ENCODE assay signal across 15 cellular contexts in genomic region chr6:166620478-166621113, GRCh38. TPM values are rescaled to one million over a fixed set of nuclear protein-coding genes. Genes with fewer than 3 reads are reported as not detected.
DNase-seq lines count a peak whose midpoint lies in the region; ATAC-seq and TF ChIP-seq lines count a peak whose summit lies in the region.
"Had no signal": no experiment of that assay in that cellular context is flagged by ENCODE, and none has a peak within 500 bp of the region (broad histone marks: within the 10 kb centered on the region; RNA-seq: fewer than 3 reads in every experiment).

No MANE protein-coding gene starts in this region.

- H3K27me3 ChIP-seq in H9 (ENCODE audit: insufficient read depth, low read length) (no peaks in the 10 kb centered on the region; the same call in 1 of the 2 replicates), body of pancreas (no peaks in the 10 kb centered on the region), left ventricle myocardium inferior (ENCODE audit: low read depth) (no peaks in the 10 kb centered on the region), rectal smooth muscle tissue (ENCODE audit: control insufficient read depth, insufficient read depth, low read length) (no peaks in the 10 kb centered on the region)
- H3K27me3 ChIP-seq: SJSA1 had no signal

- peaks cover 4% of the 10 kb centered on the region for H3K79me1 ChIP-seq in H9 (ENCODE audit: insufficient read depth, low read depth, low read length, poor library complexity, severe bottlenecking)

- no peak for TF ChIP-seq CTCF in H9 (conservative IDR thresholded peaks at IDR 0.05)
- TF ChIP-seq CTCF in body of pancreas (IDR thresholded peaks at IDR 0.05), result no peak
- no peak for TF ChIP-seq CTCF in left ventricle myocardium inferior (IDR thresholded peaks at IDR 0.05; ENCODE audit: borderline replicate concordance)

- peaks cover 4% of the 10 kb centered on the region; the same call in 1 of the 2 replicates for H3K4me1 ChIP-seq in H9 (ENCODE audit: insufficient read depth, low read length)
- H3K4me1 ChIP-seq in body of pancreas, result peaks cover 52% of the 10 kb centered on the region
- peaks cover 79% of the 10 kb centered on the region for H3K4me1 ChIP-seq in left ventricle myocardium inferior
- peaks cover 22% of the 10 kb centered on the region for H3K4me1 ChIP-seq in rectal smooth muscle tissue (ENCODE audit: control insufficient read depth, insufficient read depth, low read length)

- peaks cover 32 to 38% of the 10 kb centered on the region in 2 experiments for H3K4me1 Mint-ChIP-seq in H9
- H3K4me1 Mint-ChIP-seq: activated T-helper 17 cell treated with anti-CD3 and anti-CD28 coated beads, Interleukin-2, amount 50 U/mL, for 72 hours had no signal

- WGBS in H9 (ENCODE audit: extremely low coverage, insufficient read length, low lambda C conversion rate), result no CpG with 5 or more reads among the region's 8 CpGs
- 29 to 36% methylated on average over 8 of the region's 8 CpGs for WGBS in body of pancreas, 2 donors

- DNase-seq in H9 (no peak), body of pancreas (peak in 2 of 4 donors; percentile 14 to 41), left ventricle myocardium inferior (no peak)
- DNase-seq: activated CD4-positive, CD25-positive, alpha-beta regulatory T cell treated with anti-CD3 and anti-CD28 coated beads, Interleukin-2, amount 50 U/mL, for 72 hours; hippocampal formation; NCI-H524 treated with DMSO at 0.1 percent for 48 hours had no signal

- peaks cover 5% of the 10 kb centered on the region; the same call in 1 of the 2 replicates for H3K79me2 ChIP-seq in H9 (ENCODE audit: insufficient read depth, low read length)

- H3K27ac ChIP-seq in H9 (ENCODE audit: insufficient read length, low read depth, low read length) (no peak overlapping the region), body of pancreas (peak overlapping the region; percentile 60 to 72 (median 66)), left ventricle myocardium inferior (replicated peaks) (peak overlapping the region; percentile 68), rectal smooth muscle tissue (ENCODE audit: low read depth, low read length) (peak overlapping the region; percentile 48)
- H3K27ac ChIP-seq: SJSA1 had no signal

- H3K23me2 ChIP-seq in H9 (ENCODE audit: insufficient read length, low read depth, low read length, poor library complexity, severe bottlenecking), result no peaks in the 10 kb centered on the region

- H2AK5ac ChIP-seq in H9 (ENCODE audit: insufficient read length, low read length), result no peak overlapping the region

- no peak overlapping the region for H3K14ac ChIP-seq in H9 (ENCODE audit: insufficient read depth, low read length)

- H3K4me3 ChIP-seq in body of pancreas, result no peak overlapping the region
- no peak overlapping the region for H3K4me3 ChIP-seq in left ventricle myocardium inferior
- no peak overlapping the region for H3K4me3 ChIP-seq in rectal smooth muscle tissue (ENCODE audit: low read length)
- H3K4me3 ChIP-seq: mucosa of descending colon, SJSA1 had no signal

- peaks cover 8 to 18% (median 15%) of the 10 kb centered on the region in 3 experiments for H3K36me3 Mint-ChIP-seq in H9 (ENCODE audit: insufficient read depth in 1 of 3, low read depth in 3 of 3)

- no peak overlapping the region for H4K8ac ChIP-seq in H9 (replicated peaks; ENCODE audit: insufficient read length, low read depth, low read length)

- peak overlapping the region in 1 of 2 experiments; percentile 35; a peak in 1 of 5 replicates for H3K4me3 Mint-ChIP-seq in H9
- H3K4me3 Mint-ChIP-seq: activated T-helper 17 cell treated with anti-CD3 and anti-CD28 coated beads, Interleukin-2, amount 50 U/mL, for 72 hours; dendritic cell treated with granulocyte-macrophage colony-stimulating factor and Interleukin-4, amounts not matched to agents 40 ng/mL and 50 ng/mL, for 4 days had no signal

- H4K20me1 ChIP-seq in H9 (ENCODE audit: control insufficient read depth, insufficient read depth, insufficient read length), result no peaks in the 10 kb centered on the region

- no peak overlapping the region for H3K23ac ChIP-seq in H9 (ENCODE audit: insufficient read length, low read depth, low read length)

- H3K9me3 Mint-ChIP-seq in H9, result no peaks in the 10 kb centered on the region
- H3K9me3 Mint-ChIP-seq: activated T-helper 17 cell treated with anti-CD3 and anti-CD28 coated beads, Interleukin-2, amount 50 U/mL, for 72 hours; dendritic cell treated with granulocyte-macrophage colony-stimulating factor and Interleukin-4, amounts not matched to agents 40 ng/mL and 50 ng/mL, for 4 days had no signal

- H3T11ph ChIP-seq in H9 (ENCODE audit: low read length), result no peak overlapping the region

- ATAC-seq in body of pancreas (peak; percentile 12), HG02981 (IDR thresholded peaks at IDR 0.05; ENCODE audit: unreplicated experiment) (no peak), GM21723 (IDR thresholded peaks at IDR 0.05; ENCODE audit: unreplicated experiment) (no peak), HG03354 (IDR thresholded peaks at IDR 0.05; ENCODE audit: poor library complexity, severe bottlenecking, unreplicated experiment) (no peak), HG02642 (IDR thresholded peaks at IDR 0.05; ENCODE audit: poor library complexity, unreplicated experiment) (no peak)
- ATAC-seq: activated T-helper 17 cell treated with anti-CD3 and anti-CD28 coated beads, Interleukin-2, amount 50 U/mL, for 72 hours had no signal

- H3K4me2 ChIP-seq in H9 (ENCODE audit: insufficient read depth, insufficient read length, low read length), result peak overlapping the region; percentile 5

- no peak overlapping the region for H2BK20ac ChIP-seq in H9 (ENCODE audit: low read depth, low read length, poor library complexity, severe bottlenecking)

- no peak overlapping the region for H2BK12ac ChIP-seq in H9 (ENCODE audit: insufficient read length, low read depth, low read length)

- H2BK15ac ChIP-seq in H9 (ENCODE audit: low read depth, low read length), result no peak overlapping the region

- no peak overlapping the region for H3K18ac ChIP-seq in H9 (ENCODE audit: insufficient read length, low read depth, low read length)

- H3K9ac ChIP-seq in H9 (ENCODE audit: extremely low read depth, insufficient read length, low read length) (no peak overlapping the region), rectal smooth muscle tissue (ENCODE audit: low read length) (no peak overlapping the region)

- H2BK5ac ChIP-seq in H9 (ENCODE audit: insufficient read length, low read length), result no peak overlapping the region

- peaks cover 11% of the 10 kb centered on the region for H3K27me3 Mint-ChIP-seq in H9 (ENCODE audit: low read depth)

- no peak overlapping the region for H4K91ac ChIP-seq in H9 (ENCODE audit: insufficient read length, low read depth, low read length)

- no peak overlapping the region for H3K4ac ChIP-seq in H9 (ENCODE audit: low read depth, low read length)

- peak overlapping the region in 1 of 3 experiments; percentile 60; a peak in 1 of 7 replicates for H3K27ac Mint-ChIP-seq in H9
- H3K27ac Mint-ChIP-seq: activated T-helper 17 cell treated with anti-CD3 and anti-CD28 coated beads, Interleukin-2, amount 50 U/mL, for 72 hours; dendritic cell treated with granulocyte-macrophage colony-stimulating factor and Interleukin-4, amounts not matched to agents 40 ng/mL and 50 ng/mL, for 4 days had no signal

- no peak overlapping the region for H2BK120ac ChIP-seq in H9 (ENCODE audit: low read depth, low read length, poor library complexity, severe bottlenecking)

- no peak overlapping the region for H4K5ac ChIP-seq in H9 (ENCODE audit: insufficient read length, low read depth, low read length)

- H3K36me3 ChIP-seq in body of pancreas (replicated peaks in 1 of 2; ENCODE audit: insufficient read depth in 1 of 2, low read depth in 2 of 2) (peaks cover 0 to 1% of the 10 kb centered on the region in 2 donors), left ventricle myocardium inferior (peaks cover 12% of the 10 kb centered on the region), rectal smooth muscle tissue (ENCODE audit: control insufficient read depth, insufficient read depth, low read length) (no peaks in the 10 kb centered on the region)

- no peak for TF ChIP-seq POLR2A in body of pancreas (IDR thresholded peaks at IDR 0.05)

- no peak overlapping the region for H2AFZ ChIP-seq in H9 (ENCODE audit: low read length)

- intact Hi-C loops in body of pancreas (cut with DNase I), result no loop called here
- intact Hi-C loops in left ventricle myocardium inferior (cut with micrococcal nuclease), result no loop called here

- H3K9me3 ChIP-seq in H9 (ENCODE audit: control insufficient read depth, low read depth, low read length) (no peaks in the 10 kb centered on the region), body of pancreas (no peaks in the 10 kb centered on the region), left ventricle myocardium inferior (replicated peaks) (no peaks in the 10 kb centered on the region)
- H3K9me3 ChIP-seq: mucosa of descending colon, SJSA1 had no signal

- no peak overlapping the region for H3K56ac ChIP-seq in H9 (ENCODE audit: insufficient read length, low read depth, low read length)

RNA-seq across cellular contexts. Expression of gene RPS6KA2, which starts 6.5 kb away (rescaled TPM):
- total RNA-seq in H9 (2021), result 10.4 and 12.3 TPM in 2 replicates
- 10 to 100 TPM; 24.4 to 53.7 TPM for total RNA-seq in body of pancreas
- total RNA-seq in left ventricle myocardium inferior, result 77.2 TPM

RNA-seq across cellular contexts. Expression of gene RAMACL, which starts 34.1 kb away (rescaled TPM):
- total RNA-seq in H9 (2021), result 0.28 and 0.29 TPM in 2 replicates
- 10 to 100 TPM in 1 of 2 donors, under 1 TPM in 1; 0.99 to 10.9 TPM for total RNA-seq in body of pancreas
- total RNA-seq in left ventricle myocardium inferior, result 0.77 TPM
